12 cellular contexts compared by ENCODE assay signal in genomic region chr20:3681352-3681930, GRCh38. TPM values are rescaled to one million over a fixed set of nuclear protein-coding genes. Genes with fewer than 3 reads are reported as not detected.
A peak's percentile ranks its signal among the peaks of the same experiment; 100 is the strongest.
DNase-seq lines count a peak whose midpoint lies in the region; ATAC-seq and TF ChIP-seq lines count a peak whose summit lies in the region.
"Had no signal": no experiment of that assay in that cellular context is flagged by ENCODE, and none has a peak within 500 bp of the region (broad histone marks: within the 10 kb centered on the region; RNA-seq: fewer than 3 reads in every experiment).

No MANE protein-coding gene starts in this region.

- H3K36me3 Mint-ChIP-seq in neural progenitor cell, result no peaks in the 10 kb centered on the region
- H3K36me3 Mint-ChIP-seq in CD8-positive, alpha-beta memory T cell, result no peaks in the 10 kb centered on the region
- H3K36me3 Mint-ChIP-seq: IgD-negative memory B cell had no signal

- TF ChIP-seq POLR2A in heart left ventricle (IDR thresholded peaks at IDR 0.05), result no peak

- H3K27me3 ChIP-seq in heart left ventricle, result peaks cover 0 to 29% (median 14%) of the 10 kb centered on the region in 9 donors
- H3K27me3 ChIP-seq in neural progenitor cell, result peaks cover 35% of the 10 kb centered on the region
- peaks cover 39% of the 10 kb centered on the region for H3K27me3 ChIP-seq in upper lobe of right lung
- peaks cover 11% of the 10 kb centered on the region for H3K27me3 ChIP-seq in CD8-positive, alpha-beta memory T cell (ENCODE audit: insufficient read depth, low read length, poor library complexity, severe bottlenecking)

- intact Hi-C loops in heart left ventricle (cut with DNase I) (no loop called here), cardiac septum (cut with DNase I) (no loop called here), upper lobe of right lung (cut with DNase I) (no loop called here)

- H4K20me1 ChIP-seq in neural progenitor cell (ENCODE audit: low read depth), result no peaks in the 10 kb centered on the region

- peak overlapping the region; percentile 99 for H2AFZ ChIP-seq in neural progenitor cell (replicated peaks)

- DNase-seq in heart left ventricle (no peak), cardiac septum (ENCODE audit: low spot score) (no peak), fibroblast of the aortic adventitia (ENCODE audit: low read depth) (no peak), neural progenitor cell (ENCODE audit: low spot score) (no peak), upper lobe of right lung (no peak), HPDE6-E6E7 (ENCODE audit: extremely low spot score) (no peak)
- DNase-seq in CD8-positive, alpha-beta memory T cell, result no peak
- DNase-seq: activated CD4-positive, alpha-beta T cell treated with anti-CD3 and anti-CD28 coated beads, Interleukin-2, amount 50 U/mL, for 4 hours had no signal

- H3K4me3 Mint-ChIP-seq in neural progenitor cell, result peak overlapping the region; percentile 74
- H3K4me3 Mint-ChIP-seq in CD8-positive, alpha-beta memory T cell, result no peak overlapping the region
- H3K4me3 Mint-ChIP-seq: IgD-negative memory B cell had no signal

- H3K4me3 ChIP-seq in heart left ventricle (peak overlapping the region; percentile 36 to 71 (median 56)), fibroblast of the aortic adventitia (ENCODE audit: low read depth, low read length) (peak overlapping the region; percentile 79), neural progenitor cell (peak overlapping the region; percentile 51), upper lobe of right lung (peak overlapping the region; percentile 44)
- no peak overlapping the region for H3K4me3 ChIP-seq in CD8-positive, alpha-beta memory T cell (ENCODE audit: low read length)
- H3K4me3 ChIP-seq: SJSA1 had no signal

- H3K27ac ChIP-seq in heart left ventricle, result peak overlapping the region in 11 of 12 donors; percentile 20 to 92 (median 61)
- H3K27ac ChIP-seq in neural progenitor cell, result no peak overlapping the region
- H3K27ac ChIP-seq in upper lobe of right lung, result peak overlapping the region; percentile 17
- H3K27ac ChIP-seq in CD8-positive, alpha-beta memory T cell (ENCODE audit: low read depth, low read length), result no peak overlapping the region
- H3K27ac ChIP-seq: SJSA1 had no signal

- no peaks in the 10 kb centered on the region for H3K36me3 ChIP-seq in heart left ventricle
- H3K36me3 ChIP-seq in neural progenitor cell, result no peaks in the 10 kb centered on the region
- H3K36me3 ChIP-seq in upper lobe of right lung, result no peaks in the 10 kb centered on the region
- H3K36me3 ChIP-seq in CD8-positive, alpha-beta memory T cell (ENCODE audit: insufficient read depth, low read length), result no peaks in the 10 kb centered on the region
- H3K36me3 ChIP-seq: SJSA1 had no signal

- no peaks in the 10 kb centered on the region for H3K79me2 ChIP-seq in neural progenitor cell (ENCODE audit: low read depth)

- POLR2A ChIA-PET in CD8-positive, alpha-beta memory T cell (lab: Charles Lee), result no interaction called here

- H3K9ac ChIP-seq in neural progenitor cell, result no peak overlapping the region

- peaks cover 25% of the 10 kb centered on the region for H3K4me1 Mint-ChIP-seq in neural progenitor cell
- peaks cover 0 to 11% (median 4%) of the 10 kb centered on the region in 3 donors for H3K4me1 Mint-ChIP-seq in CD8-positive, alpha-beta memory T cell

- H3K27me3 Mint-ChIP-seq in neural progenitor cell (ENCODE audit: insufficient read depth, low read depth), result peaks cover 20% of the 10 kb centered on the region
- H3K27me3 Mint-ChIP-seq in CD8-positive, alpha-beta memory T cell, result peaks cover 40 to 62% of the 10 kb centered on the region in 2 donors

- TF ChIP-seq CTCF in heart left ventricle (IDR thresholded peaks at IDR 0.05), result no peak
- TF ChIP-seq CTCF in fibroblast of the aortic adventitia (IDR thresholded peaks at IDR 0.05; ENCODE audit: insufficient read depth, low read length), result no peak
- no peak for TF ChIP-seq CTCF in neural progenitor cell (IDR thresholded peaks at IDR 0.05)
- no peak for TF ChIP-seq CTCF in upper lobe of right lung (IDR thresholded peaks at IDR 0.05)

- ATAC-seq in heart left ventricle (peak in 1 of 4 donors; percentile 2), upper lobe of right lung (no peak), GM19324 (IDR thresholded peaks at IDR 0.05; ENCODE audit: low FRiP score, unreplicated experiment) (no peak)

- H3F3A ChIP-seq in neural progenitor cell (ENCODE audit: low read depth), result peaks cover 15% of the 10 kb centered on the region

- peak overlapping the region; percentile 92 for H3K4me2 ChIP-seq in neural progenitor cell

- 15 to 36% (median 20%) methylated on average over 13 to 32 of the region's 32 CpGs for WGBS in heart left ventricle, 4 donors

- H3K4me1 ChIP-seq in heart left ventricle (peaks cover 0 to 57% (median 28%) of the 10 kb centered on the region in 12 donors), neural progenitor cell (peaks cover 19% of the 10 kb centered on the region), upper lobe of right lung (peaks cover 17% of the 10 kb centered on the region)
- H3K4me1 ChIP-seq in CD8-positive, alpha-beta memory T cell (ENCODE audit: insufficient read depth, low read length), result no peaks in the 10 kb centered on the region

- CTCF ChIA-PET in CD8-positive, alpha-beta memory T cell (lab: Charles Lee), result no interaction called here

- peak overlapping the region; percentile 96 for H3K27ac Mint-ChIP-seq in neural progenitor cell
- H3K27ac Mint-ChIP-seq in CD8-positive, alpha-beta memory T cell, result peak overlapping the region in 2 of 8 donors; percentile 3 to 94
- H3K27ac Mint-ChIP-seq: IgD-negative memory B cell had no signal

- H3K9me3 Mint-ChIP-seq in neural progenitor cell, result no peaks in the 10 kb centered on the region
- H3K9me3 Mint-ChIP-seq in CD8-positive, alpha-beta memory T cell, result no peaks in the 10 kb centered on the region
- H3K9me3 Mint-ChIP-seq: IgD-negative memory B cell had no signal

- no peaks in the 10 kb centered on the region for H3K9me3 ChIP-seq in heart left ventricle
- no peaks in the 10 kb centered on the region for H3K9me3 ChIP-seq in neural progenitor cell (ENCODE audit: low read depth)
- H3K9me3 ChIP-seq in upper lobe of right lung, result no peaks in the 10 kb centered on the region
- H3K9me3 ChIP-seq in CD8-positive, alpha-beta memory T cell (ENCODE audit: low read length), result no peaks in the 10 kb centered on the region
- H3K9me3 ChIP-seq: SJSA1 had no signal

RNA-seq across cellular contexts. Expression of gene ADAM33, which starts 0.4 kb away (rescaled TPM):
- 10 to 100 TPM in 2 of 9 donors, 1 to 10 TPM in 7; 2.3 to 10.7 (median 3.5) TPM for total RNA-seq in heart left ventricle
- 10 to 100 TPM in 1 of 2 donors, 1 to 10 TPM in 1; 3.2 to 21.2 TPM for polyA plus RNA-seq in heart left ventricle
- total RNA-seq in cardiac septum, result 3.0 TPM
- total RNA-seq in fibroblast of the aortic adventitia (ENCODE audit: low replicate concordance), result 68.6 and 145 TPM in 2 replicates
- 7.0 and 18.9 TPM in 2 replicates for total RNA-seq in neural progenitor cell (ENCODE audit: low replicate concordance)
- total RNA-seq in upper lobe of right lung, result 11.0 TPM
- total RNA-seq in CD8-positive, alpha-beta memory T cell, result not detected
- polyA plus RNA-seq in CD8-positive, alpha-beta memory T cell, result not detected
- total RNA-seq: SJSA1 had no signal
- polyA plus RNA-seq: IgD-negative memory B cell, neural cell had no signal

RNA-seq across cellular contexts. Expression of gene GFRA4, which starts 18.2 kb away (rescaled TPM):
- total RNA-seq in heart left ventricle, result not detected
- not detected for polyA plus RNA-seq in heart left ventricle
- total RNA-seq in cardiac septum, result not detected
- not detected in 2 replicates for total RNA-seq in fibroblast of the aortic adventitia (ENCODE audit: low replicate concordance)
- total RNA-seq in neural progenitor cell (ENCODE audit: low replicate concordance), result not detected in 2 replicates
- total RNA-seq in upper lobe of right lung, result not detected
- not detected for total RNA-seq in CD8-positive, alpha-beta memory T cell
- not detected for polyA plus RNA-seq in CD8-positive, alpha-beta memory T cell
- total RNA-seq: SJSA1 had no signal
- polyA plus RNA-seq: IgD-negative memory B cell, neural cell had no signal

RNA-seq across cellular contexts. Expression of gene SIGLEC1, which starts 31.0 kb away (rescaled TPM):
- total RNA-seq in heart left ventricle (10 to 100 TPM in 2 of 9 donors, 1 to 10 TPM in 7; 1.5 to 51.9 (median 5.7) TPM), cardiac septum (2.4 TPM), fibroblast of the aortic adventitia (ENCODE audit: low replicate concordance) (0.08 TPM in 1 of 2 replicates, not detected in the other), neural progenitor cell (ENCODE audit: low replicate concordance) (not detected in 2 replicates), upper lobe of right lung (53.6 TPM)
- 1 to 10 TPM; 1.9 to 6.1 TPM for polyA plus RNA-seq in heart left ventricle
- under 1 TPM; 0.18 to 0.24 TPM for total RNA-seq in CD8-positive, alpha-beta memory T cell
- polyA plus RNA-seq in CD8-positive, alpha-beta memory T cell, result not detected
- total RNA-seq: SJSA1 had no signal
- polyA plus RNA-seq: IgD-negative memory B cell had no signal

RNA-seq across cellular contexts. Expression of gene HSPA12B, which starts 51.0 kb away (rescaled TPM):
- total RNA-seq in heart left ventricle (10 to 100 TPM; 10.4 to 35.7 (median 14.3) TPM), cardiac septum (9.2 TPM), fibroblast of the aortic adventitia (ENCODE audit: low replicate concordance) (0.18 and 8.3 TPM in 2 replicates), neural progenitor cell (ENCODE audit: low replicate concordance) (0.15 and 0.71 TPM in 2 replicates), upper lobe of right lung (33.7 TPM)
- 10 to 100 TPM; 11.8 to 17.3 TPM for polyA plus RNA-seq in heart left ventricle
- not detected for total RNA-seq in CD8-positive, alpha-beta memory T cell
- polyA plus RNA-seq in CD8-positive, alpha-beta memory T cell, result not detected
- total RNA-seq: SJSA1 had no signal
- polyA plus RNA-seq: IgD-negative memory B cell, neural cell had no signal

Comparison
In these comparisons a context has a peak if more than half of its experiments do, and no peak if none do; other contexts are left out.
1. H3K27ac ChIP-seq: peak in heart left ventricle (11 of 12) and upper lobe of right lung (single experiment); none in neural progenitor cell (single experiment) and CD8-positive, alpha-beta memory T cell (single experiment).